9 cellular contexts compared by ENCODE assay signal in the genomic region with DNA sequence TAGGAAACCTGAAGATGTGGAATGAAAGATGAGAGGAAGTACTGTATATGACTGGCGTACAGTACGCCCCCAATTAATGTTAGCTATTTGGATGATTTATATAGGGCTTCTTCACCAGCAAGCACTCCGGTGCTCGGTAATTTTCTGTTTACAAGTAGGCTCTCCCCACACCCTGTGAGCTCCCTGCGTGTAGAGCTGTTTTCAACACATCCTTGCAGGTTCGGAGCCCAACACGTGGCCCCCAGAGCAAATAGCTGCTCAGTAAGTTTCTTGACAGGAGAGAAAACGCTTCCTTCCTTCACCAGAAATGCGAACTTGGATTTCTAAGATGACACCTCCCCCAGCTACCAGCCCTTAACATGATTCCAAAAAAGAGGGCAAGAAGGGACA. TPM values are rescaled to one million over a fixed set of nuclear protein-coding genes. Genes with fewer than 3 reads are reported as not detected.
DNase-seq lines count a peak whose midpoint lies in the region; ATAC-seq and TF ChIP-seq lines count a peak whose summit lies in the region.
"Had no signal": no experiment of that assay in that cellular context is flagged by ENCODE, and none has a peak within 500 bp of the region (broad histone marks: within the 10 kb centered on the region; RNA-seq: fewer than 3 reads in every experiment).

No MANE protein-coding gene starts in this region.

- H4K20me1 ChIP-seq in OCI-LY1 (ENCODE audit: insufficient read depth, low read length): no peaks in the 10 kb centered on the region

- no peak overlapping the region for H3K23ac ChIP-seq in neuronal stem cell (ENCODE audit: low read depth, low read length, poor library complexity)

- no peaks in the 10 kb centered on the region for H3K27me3 ChIP-seq in OCI-LY1 (ENCODE audit: insufficient read depth, low read length)
- H3K27me3 ChIP-seq in effector memory CD4-positive, alpha-beta T cell (replicated peaks; ENCODE audit: control insufficient read depth, insufficient read depth, low read length, poor library complexity, severe bottlenecking): no peaks in the 10 kb centered on the region
- no peaks in the 10 kb centered on the region for H3K27me3 ChIP-seq in neuronal stem cell (ENCODE audit: control insufficient read depth in 3 of 3, insufficient read depth in 3 of 3, low read depth in 1 of 3, low read length in 3 of 3)

- no peak overlapping the region for H3K4ac ChIP-seq in neuronal stem cell (ENCODE audit: low read length)

- H2AK5ac ChIP-seq in neuronal stem cell (ENCODE audit: low read depth, low read length): no peak overlapping the region

- no peak overlapping the region for H4K91ac ChIP-seq in neuronal stem cell (ENCODE audit: low read depth, low read length, poor library complexity)

- no peak for ATAC-seq in GM18873 (IDR thresholded peaks at IDR 0.05; ENCODE audit: low FRiP score, unreplicated experiment)
- no peak for ATAC-seq in HG03280 (IDR thresholded peaks at IDR 0.05; ENCODE audit: unreplicated experiment)

- DNase-seq in CD1c-positive myeloid dendritic cell (ENCODE audit: extremely low spot score) (peak; percentile 29), neuronal stem cell (ENCODE audit: low spot score) (no peak), GM10266 (ENCODE audit: extremely low spot score) (no peak)
- no peak for DNase-seq in effector memory CD4-positive, alpha-beta T cell
- no peak for DNase-seq in activated CD8-positive, alpha-beta memory T cell treated with anti-CD3 and anti-CD28 coated beads, Interleukin-2, amount 50 U/mL, for 4 hours
- DNase-seq: KG1 had no signal

- H4K8ac ChIP-seq in neuronal stem cell (ENCODE audit: low read depth, low read length): no peak overlapping the region

- H3K9me3 ChIP-seq in OCI-LY1 (ENCODE audit: low read length) (no peaks in the 10 kb centered on the region), neuronal stem cell (replicated peaks in 1 of 2; ENCODE audit: control insufficient read depth in 2 of 2, insufficient read depth in 1 of 2, low read depth in 1 of 2, low read length in 2 of 2) (no peaks in the 10 kb centered on the region)
- no peaks in the 10 kb centered on the region for H3K9me3 ChIP-seq in effector memory CD4-positive, alpha-beta T cell (ENCODE audit: control insufficient read depth, low read length)

- peak overlapping the region; percentile 95 for H3K27ac ChIP-seq in OCI-LY1 (ENCODE audit: low read depth, low read length, poor library complexity, severe bottlenecking)
- peak overlapping the region; percentile 88 for H3K27ac ChIP-seq in effector memory CD4-positive, alpha-beta T cell (ENCODE audit: insufficient read depth, low read length, poor library complexity, severe bottlenecking)
- H3K27ac ChIP-seq in neuronal stem cell (replicated peaks; ENCODE audit: low read length): no peak overlapping the region

- no peaks in the 10 kb centered on the region for H3F3A ChIP-seq in OCI-LY1 (ENCODE audit: insufficient read depth, low read length)

- no peak overlapping the region for H3K18ac ChIP-seq in neuronal stem cell (ENCODE audit: low read length)

- H3K79me2 ChIP-seq in OCI-LY1 (ENCODE audit: insufficient read depth, low read length): peaks cover 12% of the 10 kb centered on the region

- peaks cover 3% of the 10 kb centered on the region for H3K79me1 ChIP-seq in neuronal stem cell (ENCODE audit: low read depth, low read length)

- no CpG with 5 or more reads among the region's 9 CpGs for WGBS in neuronal stem cell (ENCODE audit: extremely low coverage in 2 of 2, insufficient read length in 2 of 2, insufficient replicate concordance in 1 of 2), 2 donors

- no peak overlapping the region for H2BK15ac ChIP-seq in neuronal stem cell (ENCODE audit: low read length)

- H3K4me2 ChIP-seq in OCI-LY1 (ENCODE audit: low read length) (peak overlapping the region; percentile 74), neuronal stem cell (ENCODE audit: insufficient read depth, low read length, poor library complexity, severe bottlenecking) (no peak overlapping the region)

- H3K9me2 ChIP-seq in OCI-LY1 (ENCODE audit: low read depth, low read length): no peaks in the 10 kb centered on the region

- no peak overlapping the region for H2BK120ac ChIP-seq in neuronal stem cell (ENCODE audit: low read depth, low read length)

- H3K9ac ChIP-seq in OCI-LY1 (ENCODE audit: low read length): no peak overlapping the region; the same call in 1 of the 2 replicates
- no peak overlapping the region for H3K9ac ChIP-seq in neuronal stem cell (ENCODE audit: low read depth, low read length, poor library complexity)

- no peak overlapping the region for H2BK5ac ChIP-seq in neuronal stem cell (ENCODE audit: low read length)

- no peak overlapping the region for H2BK12ac ChIP-seq in neuronal stem cell (ENCODE audit: low read length)

- peaks cover 58% of the 10 kb centered on the region for H3K4me1 ChIP-seq in OCI-LY1 (ENCODE audit: insufficient read depth, low read length, severe bottlenecking)
- H3K4me1 ChIP-seq in effector memory CD4-positive, alpha-beta T cell (ENCODE audit: control insufficient read depth, insufficient read depth, low read length, poor library complexity, severe bottlenecking): peaks cover 35% of the 10 kb centered on the region
- H3K4me1 ChIP-seq in neuronal stem cell (ENCODE audit: control insufficient read depth in 2 of 2, insufficient read depth in 1 of 2, low read depth in 1 of 2, low read length in 2 of 2): peaks cover 3 to 7% of the 10 kb centered on the region in 2 donors

- H3K4me3 ChIP-seq in OCI-LY1 (ENCODE audit: low read depth, low read length, poor library complexity, severe bottlenecking) (peak overlapping the region; percentile 80), neuronal stem cell (ENCODE audit: low read length in 2 of 2) (no peak overlapping the region)
- H3K4me3 ChIP-seq in effector memory CD4-positive, alpha-beta T cell (ENCODE audit: insufficient read depth, low read depth, low read length, poor library complexity, severe bottlenecking): peak overlapping the region; percentile 48

- no peak overlapping the region for H3K14ac ChIP-seq in neuronal stem cell (ENCODE audit: low read length)

- H3K36me3 ChIP-seq in OCI-LY1 (ENCODE audit: insufficient read depth, low read length) (peaks cover 22% of the 10 kb centered on the region), neuronal stem cell (replicated peaks in 1 of 2; ENCODE audit: control insufficient read depth in 2 of 2, insufficient read depth in 2 of 2, low read length in 2 of 2) (peaks cover 4 to 22% of the 10 kb centered on the region in 2 donors)
- peaks cover 7% of the 10 kb centered on the region for H3K36me3 ChIP-seq in effector memory CD4-positive, alpha-beta T cell (ENCODE audit: control insufficient read depth, insufficient read depth, low read length)

- H2AFZ ChIP-seq in OCI-LY1 (ENCODE audit: low read length): no peak overlapping the region
- H2AFZ ChIP-seq in neuronal stem cell (ENCODE audit: low read length): peak overlapping the region; percentile 98

- TF ChIP-seq CTCF in OCI-LY1 (IDR thresholded peaks at IDR 0.05; ENCODE audit: low read length) (no peak), GM10266 (IDR thresholded peaks at IDR 0.05; ENCODE audit: control insufficient read depth, insufficient read depth, low read depth, missing control alignments) (no peak)

RNA-seq across cellular contexts. Expression of a gene that starts 1.2 kb away (rescaled TPM):
- 6.1 TPM for polyA plus RNA-seq in neuronal stem cell (2013, experiment 1 of 2)
- 6.8 TPM for polyA plus RNA-seq in neuronal stem cell (2013, experiment 2 of 2)

Comparison
In these comparisons a context has a peak if more than half of its experiments do, and no peak if none do; other contexts are left out.
1. H3K4me3 ChIP-seq: peak in OCI-LY1 (single experiment) and effector memory CD4-positive, alpha-beta T cell (single experiment); none in neuronal stem cell (0 of 2).